Comparison of ENCODE assay signal across 18 cellular contexts in the genomic region with DNA sequence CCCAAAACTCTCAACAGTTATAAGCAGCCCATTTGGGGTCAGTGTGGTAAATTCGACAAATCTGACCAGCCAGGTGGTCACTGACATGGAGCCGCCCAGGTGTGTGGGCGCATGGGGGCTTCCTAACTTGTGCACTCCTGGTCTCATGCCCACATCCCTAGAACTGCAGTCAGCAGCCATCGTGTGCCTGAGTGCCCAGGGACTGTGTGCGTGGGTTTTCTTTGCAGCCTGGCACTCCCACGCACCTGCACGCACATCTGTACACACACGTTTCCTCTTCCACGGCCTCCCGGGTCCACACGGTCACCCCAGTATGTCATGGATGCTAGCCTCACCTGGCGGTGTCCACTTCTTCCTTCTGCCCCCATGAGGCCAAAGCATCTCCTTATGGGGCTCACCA. TPM values are rescaled to one million over a fixed set of nuclear protein-coding genes. Genes with fewer than 3 reads are reported as not detected.
DNase-seq lines count a peak whose midpoint lies in the region; ATAC-seq and TF ChIP-seq lines count a peak whose summit lies in the region.
"Had no signal": no experiment of that assay in that cellular context is flagged by ENCODE, and none has a peak within 500 bp of the region (broad histone marks: within the 10 kb centered on the region; RNA-seq: fewer than 3 reads in every experiment).

No MANE protein-coding gene starts in this region.

- peak overlapping the region; percentile 17 for H3K27ac Mint-ChIP-seq in activated naive CD8-positive, alpha-beta T cell
- H3K27ac Mint-ChIP-seq in activated naive CD8-positive, alpha-beta T cell treated with anti-CD3 and anti-CD28 coated beads, Interleukin-2, amount 50 U/mL, for 24 hours, result no peak overlapping the region
- H3K27ac Mint-ChIP-seq in nephron, result peak overlapping the region in 2 of 3 experiments; percentile 11 to 35
- H3K27ac Mint-ChIP-seq in stimulated activated memory B cell treated with anti-CD40 and anti-IgM and Interleukin-4, amounts not matched to agents 10 μg/mL and 1 μg/mL and 100 μg/mL, for 72 hours, result no peak overlapping the region
- no peak overlapping the region for H3K27ac Mint-ChIP-seq in natural killer cell treated with Interleukin-12 subunit alpha and Interleukin-12 subunit beta and Interleukin-15 and Interleukin-18, amount 100 ng/mL, for 72 hours
- H3K27ac Mint-ChIP-seq: B cell had no signal

- no peaks in the 10 kb centered on the region for H3K36me3 Mint-ChIP-seq in activated naive CD8-positive, alpha-beta T cell
- no peaks in the 10 kb centered on the region for H3K36me3 Mint-ChIP-seq in activated naive CD8-positive, alpha-beta T cell treated with anti-CD3 and anti-CD28 coated beads, Interleukin-2, amount 50 U/mL, for 24 hours (ENCODE audit: low read depth)
- H3K36me3 Mint-ChIP-seq in nephron (ENCODE audit: low read depth), result peaks cover 6% of the 10 kb centered on the region
- H3K36me3 Mint-ChIP-seq in stimulated activated memory B cell treated with anti-CD40 and anti-IgM and Interleukin-4, amounts not matched to agents 10 μg/mL and 1 μg/mL and 100 μg/mL, for 72 hours, result peaks cover 10% of the 10 kb centered on the region
- no peaks in the 10 kb centered on the region for H3K36me3 Mint-ChIP-seq in natural killer cell treated with Interleukin-12 subunit alpha and Interleukin-12 subunit beta and Interleukin-15 and Interleukin-18, amount 100 ng/mL, for 72 hours

- CTCF ChIA-PET in RWPE1 (lab: Yijun Ruan, JAX), result no interaction called here

- H3K9me3 Mint-ChIP-seq in activated naive CD8-positive, alpha-beta T cell (ENCODE audit: low read depth), result no peaks in the 10 kb centered on the region
- H3K9me3 Mint-ChIP-seq in activated naive CD8-positive, alpha-beta T cell treated with anti-CD3 and anti-CD28 coated beads, Interleukin-2, amount 50 U/mL, for 24 hours, result no peaks in the 10 kb centered on the region
- no peaks in the 10 kb centered on the region for H3K9me3 Mint-ChIP-seq in nephron
- H3K9me3 Mint-ChIP-seq in stimulated activated memory B cell treated with anti-CD40 and anti-IgM and Interleukin-4, amounts not matched to agents 10 μg/mL and 1 μg/mL and 100 μg/mL, for 72 hours, result no peaks in the 10 kb centered on the region
- no peaks in the 10 kb centered on the region for H3K9me3 Mint-ChIP-seq in natural killer cell treated with Interleukin-12 subunit alpha and Interleukin-12 subunit beta and Interleukin-15 and Interleukin-18, amount 100 ng/mL, for 72 hours
- H3K9me3 Mint-ChIP-seq: CD4-positive, alpha-beta memory T cell had no signal

- DNase-seq in activated naive CD8-positive, alpha-beta T cell treated with anti-CD3 and anti-CD28 coated beads, Interleukin-2, amount 50 U/mL, for 24 hours, result no peak
- DNase-seq in RWPE1 (ENCODE audit: low spot score), result no peak
- no peak for DNase-seq in NCI-H1048 (lab: John Stamatoyannopoulos, UW)
- no peak for DNase-seq in natural killer cell treated with Interleukin-12 subunit alpha and Interleukin-12 subunit beta and Interleukin-15 and Interleukin-18, amount 100 ng/mL, for 72 hours (ENCODE audit: low spot score)
- DNase-seq: Calu3, GF-D8, H7, MM.1S, NCI-H1105, NCI-H2081, NCI-H2171 treated with DMSO at 0.1 percent for 48 hours, SIG-M5 had no signal

- H3K4me1 Mint-ChIP-seq in activated naive CD8-positive, alpha-beta T cell (ENCODE audit: low read depth), result peaks cover 8% of the 10 kb centered on the region
- H3K4me1 Mint-ChIP-seq in activated naive CD8-positive, alpha-beta T cell treated with anti-CD3 and anti-CD28 coated beads, Interleukin-2, amount 50 U/mL, for 24 hours, result peaks cover 11% of the 10 kb centered on the region
- peaks cover 11% of the 10 kb centered on the region for H3K4me1 Mint-ChIP-seq in nephron
- peaks cover 22% of the 10 kb centered on the region for H3K4me1 Mint-ChIP-seq in stimulated activated memory B cell treated with anti-CD40 and anti-IgM and Interleukin-4, amounts not matched to agents 10 μg/mL and 1 μg/mL and 100 μg/mL, for 72 hours
- peaks cover 5% of the 10 kb centered on the region in 2 donors for H3K4me1 Mint-ChIP-seq in natural killer cell treated with Interleukin-12 subunit alpha and Interleukin-12 subunit beta and Interleukin-15 and Interleukin-18, amount 100 ng/mL, for 72 hours (ENCODE audit: low read depth in 2 of 2)

- H3K27ac ChIP-seq in RWPE1, result peak overlapping the region; percentile 47
- H3K27ac ChIP-seq: HL-60 had no signal

- H3K4me3 Mint-ChIP-seq in activated naive CD8-positive, alpha-beta T cell, result no peak overlapping the region
- no peak overlapping the region for H3K4me3 Mint-ChIP-seq in activated naive CD8-positive, alpha-beta T cell treated with anti-CD3 and anti-CD28 coated beads, Interleukin-2, amount 50 U/mL, for 24 hours
- peak overlapping the region; percentile 67 to 70 (median 67) for H3K4me3 Mint-ChIP-seq in nephron
- H3K4me3 Mint-ChIP-seq in stimulated activated memory B cell treated with anti-CD40 and anti-IgM and Interleukin-4, amounts not matched to agents 10 μg/mL and 1 μg/mL and 100 μg/mL, for 72 hours, result no peak overlapping the region
- H3K4me3 Mint-ChIP-seq in natural killer cell treated with Interleukin-12 subunit alpha and Interleukin-12 subunit beta and Interleukin-15 and Interleukin-18, amount 100 ng/mL, for 72 hours, result no peak overlapping the region

- ATAC-seq in activated naive CD8-positive, alpha-beta T cell treated with anti-CD3 and anti-CD28 coated beads, Interleukin-2, amount 50 U/mL, for 24 hours, result no peak
- ATAC-seq in stimulated activated memory B cell treated with anti-CD40 and anti-IgM and Interleukin-4, amounts not matched to agents 10 μg/mL and 1 μg/mL and 100 μg/mL, for 72 hours, result no peak
- ATAC-seq in natural killer cell treated with Interleukin-12 subunit alpha and Interleukin-12 subunit beta and Interleukin-15 and Interleukin-18, amount 100 ng/mL, for 72 hours, result no peak

- POLR2A ChIA-PET in RWPE1 (lab: Yijun Ruan, JAX; ENCODE audit: low non-redundant PET), result no interaction called here

- TF ChIP-seq CTCF in RWPE1 (conservative IDR thresholded peaks at IDR 0.05; ENCODE audit: low read depth) (no peak), nephron (IDR thresholded peaks at IDR 0.05; ENCODE audit: unreplicated experiment in 3 of 3) (no peak)

- H3K27me3 Mint-ChIP-seq in activated naive CD8-positive, alpha-beta T cell, result no peaks in the 10 kb centered on the region
- H3K27me3 Mint-ChIP-seq in activated naive CD8-positive, alpha-beta T cell treated with anti-CD3 and anti-CD28 coated beads, Interleukin-2, amount 50 U/mL, for 24 hours, result no peaks in the 10 kb centered on the region
- no peaks in the 10 kb centered on the region for H3K27me3 Mint-ChIP-seq in nephron (ENCODE audit: low read depth)
- no peaks in the 10 kb centered on the region for H3K27me3 Mint-ChIP-seq in stimulated activated memory B cell treated with anti-CD40 and anti-IgM and Interleukin-4, amounts not matched to agents 10 μg/mL and 1 μg/mL and 100 μg/mL, for 72 hours
- no peaks in the 10 kb centered on the region for H3K27me3 Mint-ChIP-seq in natural killer cell treated with Interleukin-12 subunit alpha and Interleukin-12 subunit beta and Interleukin-15 and Interleukin-18, amount 100 ng/mL, for 72 hours
- H3K27me3 Mint-ChIP-seq: B cell; CD4-positive, alpha-beta memory T cell had no signal

RNA-seq across cellular contexts. Expression of a gene that starts 38.9 kb away (rescaled TPM):
- 100 to 1,000 TPM in 1 of 2 donors, 10 to 100 TPM in 1; 85.0 to 148 TPM for total RNA-seq in natural killer cell treated with Interleukin-12 subunit alpha and Interleukin-12 subunit beta and Interleukin-15 and Interleukin-18, amount 100 ng/mL, for 72 hours

Comparison
In these comparisons a context has a peak if more than half of its experiments do, and no peak if none do; other contexts are left out.
1. H3K27ac Mint-ChIP-seq: peak in activated naive CD8-positive, alpha-beta T cell (single experiment) and nephron (2 of 3); none in activated naive CD8-positive, alpha-beta T cell treated with anti-CD3 and anti-CD28 coated beads, Interleukin-2, amount 50 U/mL, for 24 hours (single experiment), stimulated activated memory B cell treated with anti-CD40 and anti-IgM and Interleukin-4, amounts not matched to agents 10 μg/mL and 1 μg/mL and 100 μg/mL, for 72 hours (single experiment) and natural killer cell treated with Interleukin-12 subunit alpha and Interleukin-12 subunit beta and Interleukin-15 and Interleukin-18, amount 100 ng/mL, for 72 hours (0 of 2).
2. H3K4me3 Mint-ChIP-seq: peak in nephron (3 of 3); none in activated naive CD8-positive, alpha-beta T cell (single experiment), activated naive CD8-positive, alpha-beta T cell treated with anti-CD3 and anti-CD28 coated beads, Interleukin-2, amount 50 U/mL, for 24 hours (single experiment), stimulated activated memory B cell treated with anti-CD40 and anti-IgM and Interleukin-4, amounts not matched to agents 10 μg/mL and 1 μg/mL and 100 μg/mL, for 72 hours (single experiment) and natural killer cell treated with Interleukin-12 subunit alpha and Interleukin-12 subunit beta and Interleukin-15 and Interleukin-18, amount 100 ng/mL, for 72 hours (single experiment).